ENCODE assay signal across 17 cellular contexts in the genomic region with DNA sequence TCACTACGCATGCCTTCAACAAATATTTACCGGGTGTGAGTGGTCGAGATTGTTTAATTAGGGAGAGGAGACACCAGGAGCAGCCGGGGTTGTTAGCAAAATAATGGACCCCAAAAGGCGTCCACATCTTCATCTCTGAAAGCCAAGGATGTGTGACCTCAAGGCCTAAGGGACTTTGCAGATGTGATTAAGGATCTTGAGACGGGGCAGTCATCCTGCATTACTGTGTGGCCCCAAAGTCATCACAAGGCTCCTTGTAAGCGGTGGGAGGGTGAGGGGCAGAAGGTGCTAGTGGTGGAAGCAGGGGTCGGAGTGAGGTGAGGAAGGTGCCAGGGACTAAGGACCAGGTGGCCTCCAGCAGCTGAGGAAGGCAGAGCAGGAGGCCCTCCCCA.
A peak's percentile ranks its signal among the peaks of the same experiment; 100 is the strongest.
DNase-seq lines count a peak whose midpoint lies in the region; FAIRE-seq and TF ChIP-seq lines count a peak whose summit lies in the region.
"Had no signal": no experiment of that assay in that cellular context is flagged by ENCODE, and none has a peak within 500 bp of the region (broad histone marks: within the 10 kb centered on the region; RNA-seq: fewer than 3 reads in every experiment).

No MANE protein-coding gene starts in this region.

- CTCF ChIA-PET in RWPE1 (lab: Yijun Ruan, JAX) = no interaction called here

- H3K4ac ChIP-seq in H9 (ENCODE audit: low read depth, low read length) = no peak overlapping the region
- H3K4ac ChIP-seq in trophoblast cell (ENCODE audit: low read depth, low read length) = no peak overlapping the region

- TF ChIP-seq CTCF in H9 (conservative IDR thresholded peaks at IDR 0.05) (no peak), RWPE1 (conservative IDR thresholded peaks at IDR 0.05; ENCODE audit: low read depth) (no peak)

- H3K4me3 Mint-ChIP-seq in H9 = no peak overlapping the region
- H3K4me3 Mint-ChIP-seq: CD14-positive monocyte had no signal

- H3T11ph ChIP-seq in H9 (ENCODE audit: low read length) = no peak overlapping the region

- H3K23ac ChIP-seq in H9 (ENCODE audit: insufficient read length, low read depth, low read length) = no peak overlapping the region
- H3K23ac ChIP-seq in trophoblast cell (ENCODE audit: low read length) = no peak overlapping the region

- no peak overlapping the region for H3K4me3 ChIP-seq in iPS-15b (ENCODE audit: low read depth, low read length)
- H3K4me3 ChIP-seq in trophoblast cell (ENCODE audit: low read depth, low read length) = no peak overlapping the region

- H3K36me3 Mint-ChIP-seq in H9 (ENCODE audit: insufficient read depth in 1 of 3, low read depth in 3 of 3) = peaks cover 0 to 14% (median 4%) of the 10 kb centered on the region in 3 experiments; a peak in 2 of 7 replicates
- H3K36me3 Mint-ChIP-seq: CD14-positive monocyte had no signal

- H3K36me3 ChIP-seq in iPS-15b (ENCODE audit: control insufficient read depth, insufficient read depth, low read length) (no peaks in the 10 kb centered on the region), trophoblast cell (ENCODE audit: control insufficient read depth in 1 of 2, insufficient read depth in 2 of 2, low read length in 2 of 2) (no peaks in the 10 kb centered on the region)

- H3K27ac Mint-ChIP-seq in H9 = peak overlapping the region in 2 of 3 experiments; percentile 61 to 92; a peak in 2 of 7 replicates
- H3K27ac Mint-ChIP-seq: CD14-positive monocyte had no signal

- no peak overlapping the region for H4K12ac ChIP-seq in trophoblast cell (ENCODE audit: low read depth, low read length)

- no peak overlapping the region for H4K5ac ChIP-seq in H9 (ENCODE audit: insufficient read length, low read depth, low read length)

- H2BK20ac ChIP-seq in H9 (ENCODE audit: low read depth, low read length, poor library complexity, severe bottlenecking) = no peak overlapping the region

- no peak overlapping the region for H2BK15ac ChIP-seq in H9 (ENCODE audit: low read depth, low read length)

- H3K18ac ChIP-seq in H9 (ENCODE audit: insufficient read length, low read depth, low read length) (no peak overlapping the region), trophoblast cell (ENCODE audit: low read length) (peak overlapping the region; percentile 71)

- H3K14ac ChIP-seq in H9 (ENCODE audit: insufficient read depth, low read length) (no peak overlapping the region), trophoblast cell (ENCODE audit: low read length) (peak overlapping the region; percentile 14)

- no peak overlapping the region for H4K91ac ChIP-seq in H9 (ENCODE audit: insufficient read length, low read depth, low read length)
- peak overlapping the region; percentile 39 for H4K91ac ChIP-seq in trophoblast cell (ENCODE audit: low read depth, low read length)

- peaks cover 20 to 26% of the 10 kb centered on the region in 2 experiments for H3K4me1 Mint-ChIP-seq in H9
- H3K4me1 Mint-ChIP-seq: CD14-positive monocyte had no signal

- POLR2A ChIA-PET in RWPE1 (lab: Yijun Ruan, JAX; ENCODE audit: low non-redundant PET) = no interaction called here

- H2BK120ac ChIP-seq in H9 (ENCODE audit: low read depth, low read length, poor library complexity, severe bottlenecking) = no peak overlapping the region
- no peak overlapping the region for H2BK120ac ChIP-seq in trophoblast cell (ENCODE audit: insufficient read depth, low read length, poor library complexity)

- H3K27me3 ChIP-seq in H9 (ENCODE audit: insufficient read depth, low read length) (no peaks in the 10 kb centered on the region; the same call in 1 of the 2 replicates), iPS-15b (ENCODE audit: control insufficient read depth, insufficient read depth, low read length) (no peaks in the 10 kb centered on the region), trophoblast cell (ENCODE audit: insufficient read depth, low read length) (no peaks in the 10 kb centered on the region)

- no peak overlapping the region for H3K9ac ChIP-seq in H9 (ENCODE audit: extremely low read depth, insufficient read length, low read length)
- H3K9ac ChIP-seq in iPS-15b (ENCODE audit: low read depth, low read length) = peak overlapping the region; percentile 37
- no peak overlapping the region for H3K9ac ChIP-seq in trophoblast cell (ENCODE audit: low read length)
- H3K9ac ChIP-seq: SK-N-SH had no signal

- H3K4me1 ChIP-seq in H9 (ENCODE audit: insufficient read depth, low read length) = no peaks in the 10 kb centered on the region
- H3K4me1 ChIP-seq in iPS-15b (ENCODE audit: control insufficient read depth, insufficient read depth, low read length) = no peaks in the 10 kb centered on the region
- peaks cover 55 to 67% of the 10 kb centered on the region in 2 experiments for H3K4me1 ChIP-seq in trophoblast cell (ENCODE audit: control insufficient read depth in 1 of 2, insufficient read depth in 2 of 2, low read length in 2 of 2)

- H3K9me3 Mint-ChIP-seq in H9 = no peaks in the 10 kb centered on the region

- no peak overlapping the region for H2BK12ac ChIP-seq in H9 (ENCODE audit: insufficient read length, low read depth, low read length)
- peak overlapping the region; percentile 39 for H2BK12ac ChIP-seq in trophoblast cell (ENCODE audit: low read length)

- no peak overlapping the region for H3K27ac ChIP-seq in H9 (ENCODE audit: insufficient read length, low read depth, low read length)
- H3K27ac ChIP-seq in RWPE1 = peak overlapping the region; percentile 99
- H3K27ac ChIP-seq in trophoblast cell (ENCODE audit: low read depth, low read length) = peak overlapping the region; percentile 20

- H3K79me2 ChIP-seq in H9 (ENCODE audit: insufficient read depth, low read length) (no peaks in the 10 kb centered on the region), trophoblast cell (ENCODE audit: control insufficient read depth, insufficient read depth, low read length, poor library complexity) (no peaks in the 10 kb centered on the region)

- H4K8ac ChIP-seq in H9 (replicated peaks; ENCODE audit: insufficient read length, low read depth, low read length) (no peak overlapping the region), trophoblast cell (ENCODE audit: low read depth, low read length) (peak overlapping the region; percentile 20)

- no peaks in the 10 kb centered on the region for H3K23me2 ChIP-seq in H9 (ENCODE audit: insufficient read length, low read depth, low read length, poor library complexity, severe bottlenecking)

- H3K56ac ChIP-seq in H9 (ENCODE audit: insufficient read length, low read depth, low read length) = no peak overlapping the region

- H2AFZ ChIP-seq in H9 (ENCODE audit: low read length) (no peak overlapping the region), trophoblast cell (ENCODE audit: insufficient read depth, low read length, poor library complexity) (no peak overlapping the region)

- DNase-seq in H9 = no peak
- no peak for DNase-seq in RWPE1 (ENCODE audit: low spot score)
- DNase-seq in trophoblast cell = no peak
- DNase-seq in urothelium cell line (ENCODE audit: low spot score) = no peak
- DNase-seq in NCI-H2081 treated with DMSO at 0.1 percent for 48 hours (lab: John Stamatoyannopoulos, UW) = no peak
- no peak for DNase-seq in NCI-H1694 treated with DMSO at 0.1 percent for 48 hours (lab: John Stamatoyannopoulos, UW)
- DNase-seq: ACHN, DMS 273 treated with DMSO at 0.1 percent for 48 hours, H7, NCI-H1930, NCI-H526 treated with DMSO at 0.1 percent for 48 hours, SHP77, SK-N-SH had no signal

- H2AK5ac ChIP-seq in H9 (ENCODE audit: insufficient read length, low read length) (no peak overlapping the region), trophoblast cell (ENCODE audit: low read length) (peak overlapping the region; percentile 20)

- H3K79me1 ChIP-seq in H9 (ENCODE audit: insufficient read depth, low read depth, low read length, poor library complexity, severe bottlenecking) (no peaks in the 10 kb centered on the region), trophoblast cell (ENCODE audit: low read length) (peaks cover 28% of the 10 kb centered on the region)

- H2BK5ac ChIP-seq in H9 (ENCODE audit: insufficient read length, low read length) (no peak overlapping the region), trophoblast cell (ENCODE audit: low read depth, low read length, poor library complexity) (peak overlapping the region; percentile 23)

- no peak for FAIRE-seq in urothelium cell line (lab: Jason Lieb, UNC)
- FAIRE-seq: G401.6, RCC 7860 had no signal

- WGBS in H9 (ENCODE audit: extremely low coverage, insufficient read length, low lambda C conversion rate) = no CpG with 5 or more reads among the region's 8 CpGs
- WGBS in trophoblast cell (ENCODE audit: extremely low coverage, insufficient coverage, insufficient read length) = no CpG with 5 or more reads among the region's 8 CpGs

- H3K9me3 ChIP-seq in H9 (ENCODE audit: control insufficient read depth, low read depth, low read length) (no peaks in the 10 kb centered on the region), iPS-15b (ENCODE audit: control insufficient read depth, insufficient read depth, low read length) (no peaks in the 10 kb centered on the region), trophoblast cell (ENCODE audit: insufficient read depth, low read depth, low read length) (peaks cover 5% of the 10 kb centered on the region)
- H3K9me3 ChIP-seq: SK-N-SH had no signal

- no peaks in the 10 kb centered on the region for H4K20me1 ChIP-seq in H9 (ENCODE audit: control insufficient read depth, insufficient read depth, insufficient read length)

- H3K4me2 ChIP-seq in H9 (ENCODE audit: insufficient read depth, insufficient read length, low read length) (no peak overlapping the region), trophoblast cell (ENCODE audit: low read length) (no peak overlapping the region)
- H3K4me2 ChIP-seq: SK-N-SH had no signal

- H3K27me3 Mint-ChIP-seq in H9 (ENCODE audit: low read depth) = no peaks in the 10 kb centered on the region
